ENCODE assay signal across 9 cellular contexts in genomic region chr11:66221726-66222236, GRCh38. TPM values are rescaled to one million over a fixed set of nuclear protein-coding genes. Genes with fewer than 3 reads are reported as not detected.
DNase-seq lines count a peak whose midpoint lies in the region; ATAC-seq and TF ChIP-seq lines count a peak whose summit lies in the region.
"Had no signal": no experiment of that assay in that cellular context is flagged by ENCODE, and none has a peak within 500 bp of the region (broad histone marks: within the 10 kb centered on the region; RNA-seq: fewer than 3 reads in every experiment).

No MANE protein-coding gene starts in this region.

- no peaks in the 10 kb centered on the region for H3K27me3 Mint-ChIP-seq in activated CD4-positive, alpha-beta T cell treated with anti-CD3 and anti-CD28 coated beads, Interleukin-2, amount 10 ng/mL, durations not matched to agents 7 days and 5 days
- no peaks in the 10 kb centered on the region for H3K27me3 Mint-ChIP-seq in brain

- no peak for TF ChIP-seq CTCF in brain (conservative IDR thresholded peaks at IDR 0.05)

- peaks cover 23% of the 10 kb centered on the region for H3K36me3 Mint-ChIP-seq in activated CD4-positive, alpha-beta T cell treated with anti-CD3 and anti-CD28 coated beads, Interleukin-2, amount 10 ng/mL, durations not matched to agents 7 days and 5 days (ENCODE audit: low read depth)
- H3K36me3 Mint-ChIP-seq in brain: peaks cover 9% of the 10 kb centered on the region

- ATAC-seq in stimulated activated naive CD8-positive, alpha-beta T cell treated with anti-CD3 and anti-CD28 coated beads, Interleukin-15, Interleukin-2, amounts not matched to agents 100 U/mL and 50 U/mL, for 24 hours: peak; percentile 6

- H3K27ac Mint-ChIP-seq in activated CD4-positive, alpha-beta T cell treated with anti-CD3 and anti-CD28 coated beads, Interleukin-2, amount 10 ng/mL, durations not matched to agents 7 days and 5 days: peak overlapping the region; percentile 81
- H3K27ac Mint-ChIP-seq in brain: peak overlapping the region in 3 of 5 experiments; percentile 72 to 86 (median 77)

- peaks cover 25% of the 10 kb centered on the region for H3K4me1 Mint-ChIP-seq in activated CD4-positive, alpha-beta T cell treated with anti-CD3 and anti-CD28 coated beads, Interleukin-2, amount 10 ng/mL, durations not matched to agents 7 days and 5 days
- peaks cover 22% of the 10 kb centered on the region for H3K4me1 Mint-ChIP-seq in brain

- CTCF ChIA-PET in activated CD4-positive, alpha-beta T cell treated with anti-CD3 and anti-CD28 coated beads, Interleukin-2, amount 10 ng/mL, durations not matched to agents 7 days and 5 days (lab: Charles Lee): interaction anchor here (0.6 to 3.8 kb wide), 33 partner anchors 9 to 206 kb away, joined by 3 to 35 read pairs (median 4); partner anchors contain the start of genes RAB1B and YIF1A
- CTCF ChIA-PET in HEK293T (lab: Yijun Ruan, JAX): interaction anchor here (0.5 to 1.7 kb wide), 15 partner anchors 8 to 701 kb away, joined by 3 to 10 read pairs (median 3); partner anchors contain the start of genes CNIH2 and RAB1B

- no peaks in the 10 kb centered on the region for H3K9me3 Mint-ChIP-seq in activated CD4-positive, alpha-beta T cell treated with anti-CD3 and anti-CD28 coated beads, Interleukin-2, amount 10 ng/mL, durations not matched to agents 7 days and 5 days
- H3K9me3 Mint-ChIP-seq in brain: no peaks in the 10 kb centered on the region

- POLR2A ChIA-PET in activated CD4-positive, alpha-beta T cell treated with anti-CD3 and anti-CD28 coated beads, Interleukin-2, amount 10 ng/mL, durations not matched to agents 7 days and 5 days (lab: Charles Lee): no interaction called here
- POLR2A ChIA-PET in HEK293T (lab: Yijun Ruan, JAX): interaction anchor here (0.6 to 3.9 kb wide), 2 partner anchors 46 to 67 kb away, joined by 3 to 15 read pairs; partner anchors contain the start of genes RAB1B and YIF1A

- H3K4me3 Mint-ChIP-seq in activated CD4-positive, alpha-beta T cell treated with anti-CD3 and anti-CD28 coated beads, Interleukin-2, amount 10 ng/mL, durations not matched to agents 7 days and 5 days: no peak overlapping the region
- H3K4me3 Mint-ChIP-seq in brain: no peak overlapping the region

- no peak for DNase-seq in activated CD4-positive, alpha-beta T cell treated with anti-CD3 and anti-CD28 coated beads, Interleukin-2, amount 10 ng/mL, durations not matched to agents 7 days and 5 days
- DNase-seq in activated CD4-positive, alpha-beta T cell treated with anti-CD3 and anti-CD28 coated beads for 1 hour: no peak
- DNase-seq in LHCN-M2 (ENCODE audit: low read depth): peak; percentile 13
- DNase-seq in stimulated activated naive CD8-positive, alpha-beta T cell treated with anti-CD3 and anti-CD28 coated beads, Interleukin-15, Interleukin-2, amounts not matched to agents 100 U/mL and 50 U/mL, for 24 hours: peak; percentile 20
- DNase-seq in HEK293T (ENCODE audit: extremely low spot score): no peak
- DNase-seq in inferior parietal cortex (ENCODE audit: extremely low spot score): no peak
- no peak for DNase-seq in stimulated activated naive CD4-positive, alpha-beta T cell (lab: John Stamatoyannopoulos, UW)
- DNase-seq: heart right ventricle had no signal

TF ChIP-seq in HEK293T, 16 proteins besides CTCF, POLR2A, EP300 and RAD21:
- TF ChIP-seq HDGF (IDR thresholded peaks at IDR 0.05; ENCODE audit: borderline replicate concordance) (no peak), LEF1 (IDR thresholded peaks at IDR 0.05; ENCODE audit: borderline replicate concordance) (no peak), ELF4 (IDR thresholded peaks at IDR 0.05) (no peak), SUZ12 (IDR thresholded peaks at IDR 0.05) (no peak), FOXK2 (IDR thresholded peaks at IDR 0.05) (no peak), FOXM1 (IDR thresholded peaks at IDR 0.05; ENCODE audit: borderline replicate concordance) (no peak), L3MBTL2 (conservative IDR thresholded peaks at IDR 0.05) (no peak), FOXA1 (IDR thresholded peaks at IDR 0.05) (no peak), CTBP1 (IDR thresholded peaks at IDR 0.05; ENCODE audit: borderline replicate concordance) (no peak), SP1 (IDR thresholded peaks at IDR 0.05) (no peak), PKNOX1 (IDR thresholded peaks at IDR 0.05) (no peak), NFRKB (IDR thresholded peaks at IDR 0.05) (no peak), ZNF384 (IDR thresholded peaks at IDR 0.05) (no peak), ARNT (IDR thresholded peaks at IDR 0.05) (no peak), BHLHE40 (IDR thresholded peaks at IDR 0.05; ENCODE audit: borderline replicate concordance) (no peak)
TF ChIP-seq in HEK293T: peak in this region for 0.

RNA-seq across cellular contexts. Expression of gene KLC2, which starts 35.7 kb away (rescaled TPM):
- total RNA-seq in activated CD4-positive, alpha-beta T cell treated with anti-CD3 and anti-CD28 coated beads, Interleukin-2, amount 10 ng/mL, durations not matched to agents 7 days and 5 days: 10 to 100 TPM; 32.1 to 38.5 TPM
- total RNA-seq in LHCN-M2 (2014; rRNA removed): 22.9 and 27.8 TPM in 2 replicates
- 29.0 TPM for polyA plus RNA-seq in LHCN-M2 (2012)
- polyA plus RNA-seq in brain (ENCODE audit: insufficient read depth, low read depth, low replicate concordance): 122 TPM

RNA-seq across cellular contexts. Expression of gene RAB1B, which starts 46.7 kb away (rescaled TPM):
- total RNA-seq in activated CD4-positive, alpha-beta T cell treated with anti-CD3 and anti-CD28 coated beads, Interleukin-2, amount 10 ng/mL, durations not matched to agents 7 days and 5 days: 100 to 1,000 TPM; 151 to 174 TPM
- 184 and 193 TPM in 2 replicates for total RNA-seq in LHCN-M2 (2014; rRNA removed)
- 243 TPM for polyA plus RNA-seq in LHCN-M2 (2012)
- polyA plus RNA-seq in brain (ENCODE audit: insufficient read depth, low read depth, low replicate concordance): 297 TPM

RNA-seq across cellular contexts. Expression of gene CNIH2, which starts 56.2 kb away (rescaled TPM):
- total RNA-seq in activated CD4-positive, alpha-beta T cell treated with anti-CD3 and anti-CD28 coated beads, Interleukin-2, amount 10 ng/mL, durations not matched to agents 7 days and 5 days: 1 to 10 TPM; 2.5 TPM
- 0.86 and 1.9 TPM in 2 replicates for total RNA-seq in LHCN-M2 (2014; rRNA removed)
- polyA plus RNA-seq in LHCN-M2 (2012): 1.2 TPM
- 146 TPM for polyA plus RNA-seq in brain (ENCODE audit: insufficient read depth, low read depth, low replicate concordance)

Comparison
In these comparisons a context has a peak if more than half of its experiments do, and no peak if none do; other contexts are left out.
1. DNase-seq: peak in LHCN-M2 (single experiment) and stimulated activated naive CD8-positive, alpha-beta T cell treated with anti-CD3 and anti-CD28 coated beads, Interleukin-15, Interleukin-2, amounts not matched to agents 100 U/mL and 50 U/mL, for 24 hours (single experiment); none in activated CD4-positive, alpha-beta T cell treated with anti-CD3 and anti-CD28 coated beads, Interleukin-2, amount 10 ng/mL, durations not matched to agents 7 days and 5 days (single experiment), activated CD4-positive, alpha-beta T cell treated with anti-CD3 and anti-CD28 coated beads for 1 hour (single experiment), HEK293T (single experiment), inferior parietal cortex (single experiment) and stimulated activated naive CD4-positive, alpha-beta T cell (0 of 6).